Comparison of ENCODE assay signal across 8 cellular contexts in genomic region chr19:55598719-55599467, GRCh38. TPM values are rescaled to one million over a fixed set of nuclear protein-coding genes. Genes with fewer than 3 reads are reported as not detected.
DNase-seq lines count a peak whose midpoint lies in the region; ATAC-seq and TF ChIP-seq lines count a peak whose summit lies in the region.

No MANE protein-coding gene starts in this region.

- intact Hi-C loops in heart left ventricle (cut with DNase I): loop anchor here in 5 of 10 donors (2.0 to 10.0 kb wide), 5 partner anchors 33 to 84 kb away; partner anchors contain the start of gene SBK3 (in 2 of the 5)
- intact Hi-C loops in posterior vena cava (cut with DNase I): no loop called here
- intact Hi-C loops in upper lobe of right lung (cut with DNase I): no loop called here

- no peak for TF ChIP-seq CTCF in GM12864 (IDR thresholded peaks at IDR 0.05; ENCODE audit: low read depth, low read length, missing control alignments)
- no peak for TF ChIP-seq CTCF in heart left ventricle (IDR thresholded peaks at IDR 0.05)
- TF ChIP-seq CTCF in upper lobe of right lung (IDR thresholded peaks at IDR 0.05): no peak

- peak; percentile 73 for DNase-seq in GM12864 (ENCODE audit: low read depth)
- DNase-seq in NCI-H1417 (lab: John Stamatoyannopoulos, UW): peak; percentile 93 to 97 (median 95)
- peak; percentile 44 to 81 for DNase-seq in SW 1271 (lab: John Stamatoyannopoulos, UW)
- peak; percentile 98 for DNase-seq in adipocyte (ENCODE audit: low read depth)
- DNase-seq in heart left ventricle: peak; percentile 92 to 96 (median 93)
- DNase-seq in posterior vena cava (ENCODE audit: low spot score): peak; percentile 98
- DNase-seq in upper lobe of right lung: peak; percentile 97

- H3K27ac ChIP-seq in heart left ventricle (peak overlapping the region; percentile 92 to 100 (median 99)), upper lobe of right lung (peak overlapping the region; percentile 96)

- peak overlapping the region; percentile 99 for H3K9ac ChIP-seq in adipocyte (ENCODE audit: low read length)

- H3K4me1 ChIP-seq in adipocyte (ENCODE audit: control insufficient read depth, insufficient read depth, low read length): peaks cover 8% of the 10 kb centered on the region
- H3K4me1 ChIP-seq in heart left ventricle: peaks cover 0 to 20% (median 8%) of the 10 kb centered on the region in 12 donors
- peaks cover 9% of the 10 kb centered on the region for H3K4me1 ChIP-seq in upper lobe of right lung

- peak in 1 of 2 donors; percentile 58 for TF ChIP-seq POLR2A in heart left ventricle (IDR thresholded peaks at IDR 0.05)

- H3K4me3 ChIP-seq in GM12864 (ENCODE audit: low read depth, low read length) (peak overlapping the region; percentile 90), adipocyte (ENCODE audit: low read length) (peak overlapping the region; percentile 98), heart left ventricle (peak overlapping the region; percentile 62 to 99 (median 86)), upper lobe of right lung (peak overlapping the region; percentile 92)

- H3K9me3 ChIP-seq in adipocyte (ENCODE audit: control insufficient read depth, low read length) (no peaks in the 10 kb centered on the region), heart left ventricle (no peaks in the 10 kb centered on the region), upper lobe of right lung (no peaks in the 10 kb centered on the region)

- 6 to 8% (median 6%) methylated on average over 24 to 26 of the region's 26 CpGs for whole genome bisulfite sequencing in heart left ventricle, 4 donors

- H3K36me3 ChIP-seq in adipocyte (ENCODE audit: control insufficient read depth, insufficient read depth, low read length, severe bottlenecking): peaks cover 20% of the 10 kb centered on the region
- H3K36me3 ChIP-seq in heart left ventricle: peaks cover 0 to 40% (median 29%) of the 10 kb centered on the region in 9 donors
- peaks cover 27% of the 10 kb centered on the region for H3K36me3 ChIP-seq in upper lobe of right lung

- no peaks in the 10 kb centered on the region for H3K27me3 ChIP-seq in adipocyte (replicated peaks; ENCODE audit: control insufficient read depth, insufficient read depth, low read length)
- H3K27me3 ChIP-seq in heart left ventricle: no peaks in the 10 kb centered on the region
- H3K27me3 ChIP-seq in upper lobe of right lung: no peaks in the 10 kb centered on the region

- ATAC-seq in HG02678 (IDR thresholded peaks at IDR 0.05; ENCODE audit: unreplicated experiment): peak; percentile 50
- peak; percentile 70 to 86 (median 84) for ATAC-seq in heart left ventricle
- ATAC-seq in upper lobe of right lung: peak; percentile 89

RNA-seq across cellular contexts. Expression of gene FIZ1, which starts 0.4 kb away (rescaled TPM):
- 10 to 100 TPM; 11.2 to 15.4 (median 12.9) TPM for total RNA-seq in heart left ventricle
- polyA plus RNA-seq in heart left ventricle: 10 to 100 TPM in 1 of 2 donors, 1 to 10 TPM in 1; 10.0 to 16.7 TPM
- total RNA-seq in posterior vena cava: 1 to 10 TPM; 7.8 to 9.7 TPM
- 14.9 TPM for total RNA-seq in upper lobe of right lung

RNA-seq across cellular contexts. Expression of gene ZNF524, which starts 1.2 kb away (rescaled TPM):
- 10 to 100 TPM; 11.0 to 34.7 (median 16.5) TPM for total RNA-seq in heart left ventricle
- polyA plus RNA-seq in heart left ventricle: 10 to 100 TPM; 30.6 to 33.9 TPM
- total RNA-seq in posterior vena cava: 10 to 100 TPM; 10.6 to 11.1 TPM
- total RNA-seq in upper lobe of right lung: 28.6 TPM

RNA-seq across cellular contexts. Expression of gene ZNF865, which starts 6.6 kb away (rescaled TPM):
- total RNA-seq in heart left ventricle: 10 to 100 TPM; 11.4 to 19.1 (median 14.2) TPM
- polyA plus RNA-seq in heart left ventricle: 10 to 100 TPM; 12.0 to 24.3 TPM
- total RNA-seq in posterior vena cava: 10 to 100 TPM; 10.1 to 12.6 TPM
- total RNA-seq in upper lobe of right lung: 18.4 TPM

RNA-seq across cellular contexts. Expression of gene ZNF579, which starts 18.2 kb away (rescaled TPM):
- total RNA-seq in heart left ventricle (10 to 100 TPM in 4 of 9 donors, 1 to 10 TPM in 5; 5.4 to 13.9 (median 9.8) TPM), posterior vena cava (1 to 10 TPM; 7.4 to 7.6 TPM), upper lobe of right lung (15.7 TPM)
- polyA plus RNA-seq in heart left ventricle: 10 to 100 TPM in 1 of 2 donors, 1 to 10 TPM in 1; 7.9 to 10.9 TPM

RNA-seq across cellular contexts. Expression of gene ZNF784, which starts 25.5 kb away (rescaled TPM):
- total RNA-seq in heart left ventricle: 10 to 100 TPM in 4 of 9 donors, 1 to 10 TPM in 5; 6.7 to 15.8 (median 9.2) TPM
- polyA plus RNA-seq in heart left ventricle: 10 to 100 TPM in 1 of 2 donors, 1 to 10 TPM in 1; 8.5 to 10.4 TPM
- 1 to 10 TPM; 3.6 to 4.3 TPM for total RNA-seq in posterior vena cava
- 9.7 TPM for total RNA-seq in upper lobe of right lung

Comparison
In these comparisons a context has a peak if more than half of its experiments do, and no peak if none do; other contexts are left out.
1. Peak in every context shown above with its lines: DNase-seq, ATAC-seq, H3K4me3 ChIP-seq and H3K27ac ChIP-seq.